Comparison of ENCODE assay signal across 10 cellular contexts in genomic region chr10:42428534-42428933, GRCh38.
DNase-seq lines count a peak whose midpoint lies in the region; ATAC-seq, FAIRE-seq and TF ChIP-seq lines count a peak whose summit lies in the region.
"Had no signal": no experiment of that assay in that cellular context is flagged by ENCODE, and none has a peak within 500 bp of the region (broad histone marks: within the 10 kb centered on the region; RNA-seq: fewer than 3 reads in every experiment).

No MANE protein-coding gene starts in this region.

- peak in 1 of 2 experiments; percentile 39; a peak in 3 of 5 replicates for TF ChIP-seq RAD21 in A549 (conservative IDR thresholded peaks at IDR 0.05 in 1 of 2, IDR thresholded peaks at IDR 0.05 in 1 of 2)

- no peak overlapping the region for H3K27ac ChIP-seq in A549
- no peak overlapping the region for H3K27ac ChIP-seq in foreskin keratinocyte

- no peaks in the 10 kb centered on the region for H3K27me3 Mint-ChIP-seq in activated T-helper 2 cell treated with anti-CD3 and anti-CD28 coated beads, Interferon-gamma antibody, Interleukin-2, Interleukin-4, amounts not matched to agents 10 μg/mL and 5 μg/mL and 100 μg/mL, durations not matched to agents 14 hours and 24 hours and 36 hours (ENCODE audit: low read depth)

- H3K27ac Mint-ChIP-seq in activated T-helper 2 cell treated with anti-CD3 and anti-CD28 coated beads, Interferon-gamma antibody, Interleukin-2, Interleukin-4, amounts not matched to agents 10 μg/mL and 5 μg/mL and 100 μg/mL, durations not matched to agents 14 hours and 24 hours and 36 hours = no peak overlapping the region

- DNase-seq in A549 (ENCODE audit: low read depth in 1 of 2, low spot score in 1 of 2) (no peak), GM10248 (ENCODE audit: extremely low spot score) (no peak), RKO (ENCODE audit: low spot score) (peak; percentile 48), foreskin keratinocyte (peak in 1 of 2 donors; percentile 8), HTR-8/SVneo (ENCODE audit: insufficient read length, low spot score) (no peak)
- DNase-seq in activated naive CD4-positive, alpha-beta T cell treated with Interleukin-2 at 50 U/mL for 16 hours = no peak
- no peak for DNase-seq in activated T-helper 2 cell treated with anti-CD3 and anti-CD28 coated beads, Interferon-gamma antibody, Interleukin-2, Interleukin-4, amounts not matched to agents 10 μg/mL and 5 μg/mL and 100 μg/mL, durations not matched to agents 14 hours and 24 hours and 36 hours (ENCODE audit: low spot score)
- DNase-seq: activated naive CD4-positive, alpha-beta T cell; stimulated activated naive CD8-positive, alpha-beta T cell treated with anti-CD3 and anti-CD28 coated beads, Interleukin-15, Interleukin-2, amounts not matched to agents 100 U/mL and 50 U/mL, for 24 hours had no signal

- WGBS in A549 (ENCODE audit: missing lambda C conversion rate) = 4% methylated on average over 1 of the region's 1 CpG

- ATAC-seq in A549 = no peak
- ATAC-seq in foreskin keratinocyte = no peak
- ATAC-seq in GM18511 (IDR thresholded peaks at IDR 0.05; ENCODE audit: unreplicated experiment) = no peak
- ATAC-seq: stimulated activated naive CD8-positive, alpha-beta T cell treated with anti-CD3 and anti-CD28 coated beads, Interleukin-15, Interleukin-2, amounts not matched to agents 100 U/mL and 50 U/mL, for 24 hours had no signal

- no peak for TF ChIP-seq POLR2A in A549 (IDR thresholded peaks at IDR 0.05; ENCODE audit: low read length)

- CTCF ChIA-PET in A549 (lab: Yijun Ruan, JAX) = no interaction called here
- CTCF ChIA-PET in GM10248 (lab: Yijun Ruan, JAX) = interaction anchor here (1.3 kb wide), 1 partner anchor 17 kb away, joined by 3 read pairs; no protein-coding TSS in a partner anchor

- H3K36me3 Mint-ChIP-seq in activated T-helper 2 cell treated with anti-CD3 and anti-CD28 coated beads, Interferon-gamma antibody, Interleukin-2, Interleukin-4, amounts not matched to agents 10 μg/mL and 5 μg/mL and 100 μg/mL, durations not matched to agents 14 hours and 24 hours and 36 hours (ENCODE audit: low read depth) = no peaks in the 10 kb centered on the region

- H3K4me2 ChIP-seq in A549 = no peak overlapping the region

- H3K4me1 Mint-ChIP-seq in activated T-helper 2 cell treated with anti-CD3 and anti-CD28 coated beads, Interferon-gamma antibody, Interleukin-2, Interleukin-4, amounts not matched to agents 10 μg/mL and 5 μg/mL and 100 μg/mL, durations not matched to agents 14 hours and 24 hours and 36 hours (ENCODE audit: low read depth) = no peaks in the 10 kb centered on the region

- H3K27me3 ChIP-seq in foreskin keratinocyte = no peaks in the 10 kb centered on the region

- TF ChIP-seq CTCF in A549 (IDR thresholded peaks at IDR 0.05) (peak; percentile 21; the same call in 1 of the 3 replicates), GM10248 (IDR thresholded peaks at IDR 0.05; ENCODE audit: control extremely low read depth, extremely low read depth, low read depth, missing control alignments) (peak; percentile 29), foreskin keratinocyte (conservative IDR thresholded peaks at IDR 0.05) (peak; percentile 38)

- H3K4me3 ChIP-seq in A549 = no peak overlapping the region

- FAIRE-seq in A549 (lab: Jason Lieb, UNC) (no peak), HTR-8/SVneo (lab: Jason Lieb, UNC) (no peak)

- H3K4me1 ChIP-seq in A549 (no peaks in the 10 kb centered on the region), foreskin keratinocyte (no peaks in the 10 kb centered on the region)

- intact Hi-C loops in activated T-helper 2 cell treated with anti-CD3 and anti-CD28 coated beads, Interferon-gamma antibody, Interleukin-2, Interleukin-4, amounts not matched to agents 10 μg/mL and 5 μg/mL and 100 μg/mL, durations not matched to agents 14 hours and 24 hours and 36 hours (cut with micrococcal nuclease) = no loop called here

- no peak for TF ChIP-seq EP300 in A549 (IDR thresholded peaks at IDR 0.05)

- peaks cover 4% of the 10 kb centered on the region for H3K9me3 Mint-ChIP-seq in activated T-helper 2 cell treated with anti-CD3 and anti-CD28 coated beads, Interferon-gamma antibody, Interleukin-2, Interleukin-4, amounts not matched to agents 10 μg/mL and 5 μg/mL and 100 μg/mL, durations not matched to agents 14 hours and 24 hours and 36 hours

- POLR2A ChIA-PET in A549 (lab: Yijun Ruan, JAX) (no interaction called here), GM10248 (lab: Yijun Ruan, JAX) (no interaction called here)

- no peaks in the 10 kb centered on the region for H3K9me3 ChIP-seq in A549

- no peak overlapping the region for H3K4me3 Mint-ChIP-seq in activated T-helper 2 cell treated with anti-CD3 and anti-CD28 coated beads, Interferon-gamma antibody, Interleukin-2, Interleukin-4, amounts not matched to agents 10 μg/mL and 5 μg/mL and 100 μg/mL, durations not matched to agents 14 hours and 24 hours and 36 hours (ENCODE audit: low read depth)

TF ChIP-seq in A549, 52 proteins besides CTCF, POLR2A, EP300 and RAD21:
- TF ChIP-seq CBX8 (IDR thresholded peaks at IDR 0.05) (no peak), KDM5A (IDR thresholded peaks at IDR 0.05) (no peak), SMC3 (IDR thresholded peaks at IDR 0.05) (no peak), EHF (CRISPR knock-in tag; IDR thresholded peaks at IDR 0.05) (no peak), NPAS2 (CRISPR knock-in tag; IDR thresholded peaks at IDR 0.05; ENCODE audit: borderline replicate concordance) (no peak), JUN (IDR thresholded peaks at IDR 0.05) (no peak), HDAC2 (IDR thresholded peaks at IDR 0.05) (no peak), JUNB (IDR thresholded peaks at IDR 0.05) (no peak), RFX5 (IDR thresholded peaks at IDR 0.05) (no peak), TP53 (CRISPR knock-in tag; IDR thresholded peaks at IDR 0.05) (no peak), PHF8 (IDR thresholded peaks at IDR 0.05; ENCODE audit: borderline replicate concordance, low read depth) (no peak), NR3C1 (IDR thresholded peaks at IDR 0.05) (no peak)
